ENCODE assay signal across 16 cellular contexts in genomic region chr7:1988533-1988930, GRCh38.
DNase-seq lines count a peak whose midpoint lies in the region; ATAC-seq and TF ChIP-seq lines count a peak whose summit lies in the region.
"Had no signal": no experiment of that assay in that cellular context is flagged by ENCODE, and none has a peak within 500 bp of the region (broad histone marks: within the 10 kb centered on the region; RNA-seq: fewer than 3 reads in every experiment).

No MANE protein-coding gene starts in this region.

- peak overlapping the region; percentile 1 for H3K27ac Mint-ChIP-seq in activated naive CD4-positive, alpha-beta T cell treated with anti-CD3 and anti-CD28 coated beads, Interleukin-2, amount 10 ng/mL, durations not matched to agents 7 days and 5 days
- peak overlapping the region in 6 of 8 donors; percentile 4 to 84 (median 17) for H3K27ac Mint-ChIP-seq in CD8-positive, alpha-beta memory T cell
- H3K27ac Mint-ChIP-seq in WTC11, result peak overlapping the region; percentile 63; the same call in 1 of the 2 replicates
- peak overlapping the region in 5 of 9 donors; percentile 25 to 87 (median 66) for H3K27ac Mint-ChIP-seq in naive thymus-derived CD4-positive, alpha-beta T cell
- H3K27ac Mint-ChIP-seq in activated T-helper 17 cell treated with anti-CD3 and anti-CD28 coated beads, Interleukin-2, amount 50 U/mL, for 72 hours, result no peak overlapping the region

- H3K4me1 ChIP-seq in CD8-positive, alpha-beta memory T cell (ENCODE audit: insufficient read depth, low read length), result peaks cover 35% of the 10 kb centered on the region
- H3K4me1 ChIP-seq in naive thymus-derived CD4-positive, alpha-beta T cell (ENCODE audit: control insufficient read depth in 2 of 2, insufficient read depth in 2 of 2, low read length in 2 of 2), result peaks cover 25 to 33% of the 10 kb centered on the region in 2 donors
- H3K4me1 ChIP-seq: A549 had no signal

- ATAC-seq in WTC11, result no peak
- no peak for ATAC-seq in naive thymus-derived CD4-positive, alpha-beta T cell
- no peak for ATAC-seq in HG03280 (IDR thresholded peaks at IDR 0.05; ENCODE audit: unreplicated experiment)
- ATAC-seq in HG03378 (IDR thresholded peaks at IDR 0.05; ENCODE audit: unreplicated experiment), result no peak
- no peak for ATAC-seq in activated T-helper 17 cell treated with anti-CD3 and anti-CD28 coated beads, Interleukin-2, amount 50 U/mL, for 72 hours (replicated peaks)
- ATAC-seq: Right ventricle myocardium inferior had no signal

- no peak for DNase-seq in activated naive CD4-positive, alpha-beta T cell treated with anti-CD3 and anti-CD28 coated beads, Interleukin-2, amount 10 ng/mL, durations not matched to agents 7 days and 5 days
- no peak for DNase-seq in activated naive CD4-positive, alpha-beta T cell treated with anti-CD3 and anti-CD28 coated beads, Interleukin-2, amount 50 U/mL, for 16 hours
- DNase-seq in CD8-positive, alpha-beta memory T cell, result no peak
- no peak for DNase-seq in WTC11 (ENCODE audit: low spot score)
- DNase-seq in naive thymus-derived CD4-positive, alpha-beta T cell, result no peak
- DNase-seq: DMS79 treated with DMSO at 0.1 percent for 48 hours; NCI-H1092 treated with DMSO at 0.1 percent for 48 hours; NCI-H1694 treated with DMSO at 0.1 percent for 48 hours; NK-92 treated with Interleukin-12 subunit alpha and Interleukin-12 subunit beta, amount 100 ng/mL, for 24 hours had no signal

- no peaks in the 10 kb centered on the region for H3K27me3 Mint-ChIP-seq in activated naive CD4-positive, alpha-beta T cell treated with anti-CD3 and anti-CD28 coated beads, Interleukin-2, amount 10 ng/mL, durations not matched to agents 7 days and 5 days
- no peaks in the 10 kb centered on the region for H3K27me3 Mint-ChIP-seq in CD8-positive, alpha-beta memory T cell
- H3K27me3 Mint-ChIP-seq in WTC11 (ENCODE audit: low read depth), result no peaks in the 10 kb centered on the region
- no peaks in the 10 kb centered on the region for H3K27me3 Mint-ChIP-seq in naive thymus-derived CD4-positive, alpha-beta T cell
- no peaks in the 10 kb centered on the region for H3K27me3 Mint-ChIP-seq in activated T-helper 17 cell treated with anti-CD3 and anti-CD28 coated beads, Interleukin-2, amount 50 U/mL, for 72 hours

- H3K4me3 Mint-ChIP-seq in activated naive CD4-positive, alpha-beta T cell treated with anti-CD3 and anti-CD28 coated beads, Interleukin-2, amount 10 ng/mL, durations not matched to agents 7 days and 5 days, result no peak overlapping the region
- peak overlapping the region in 1 of 7 donors; percentile 23 for H3K4me3 Mint-ChIP-seq in CD8-positive, alpha-beta memory T cell
- no peak overlapping the region for H3K4me3 Mint-ChIP-seq in WTC11
- no peak overlapping the region for H3K4me3 Mint-ChIP-seq in naive thymus-derived CD4-positive, alpha-beta T cell
- H3K4me3 Mint-ChIP-seq in activated T-helper 17 cell treated with anti-CD3 and anti-CD28 coated beads, Interleukin-2, amount 50 U/mL, for 72 hours, result no peak overlapping the region

- H3K4me1 Mint-ChIP-seq in activated naive CD4-positive, alpha-beta T cell treated with anti-CD3 and anti-CD28 coated beads, Interleukin-2, amount 10 ng/mL, durations not matched to agents 7 days and 5 days, result peaks cover 34% of the 10 kb centered on the region
- peaks cover 25 to 44% (median 31%) of the 10 kb centered on the region in 3 donors for H3K4me1 Mint-ChIP-seq in CD8-positive, alpha-beta memory T cell
- no peaks in the 10 kb centered on the region for H3K4me1 Mint-ChIP-seq in WTC11
- peaks cover 15 to 55% (median 38%) of the 10 kb centered on the region in 7 donors for H3K4me1 Mint-ChIP-seq in naive thymus-derived CD4-positive, alpha-beta T cell
- peaks cover 4% of the 10 kb centered on the region for H3K4me1 Mint-ChIP-seq in activated T-helper 17 cell treated with anti-CD3 and anti-CD28 coated beads, Interleukin-2, amount 50 U/mL, for 72 hours

- H3K4me3 ChIP-seq in CD8-positive, alpha-beta memory T cell (ENCODE audit: low read length), result no peak overlapping the region
- H3K4me3 ChIP-seq in naive thymus-derived CD4-positive, alpha-beta T cell (ENCODE audit: low read length), result no peak overlapping the region
- H3K4me3 ChIP-seq: A549; BLaER1 treated with 17β-estradiol and CSF1 and Interleukin-3, amounts not matched to agents 10 nM and 100 nM had no signal

- H3K36me3 ChIP-seq in CD8-positive, alpha-beta memory T cell (ENCODE audit: insufficient read depth, low read length), result no peaks in the 10 kb centered on the region
- no peaks in the 10 kb centered on the region for H3K36me3 ChIP-seq in naive thymus-derived CD4-positive, alpha-beta T cell (ENCODE audit: control insufficient read depth in 2 of 3, insufficient read depth in 3 of 3, low read length in 3 of 3)

- intact Hi-C loops in naive thymus-derived CD4-positive, alpha-beta T cell (cut with micrococcal nuclease), result loop anchor here (5.0 kb wide), 2 partner anchors 44 to 66 kb away; no protein-coding TSS in a partner anchor

- H3K27ac ChIP-seq in CD8-positive, alpha-beta memory T cell (ENCODE audit: low read depth, low read length), result no peak overlapping the region
- no peak overlapping the region for H3K27ac ChIP-seq in naive thymus-derived CD4-positive, alpha-beta T cell (ENCODE audit: low read depth, low read length)
- H3K27ac ChIP-seq: A549, HL-60 had no signal

- peaks cover 17% of the 10 kb centered on the region for H3K36me3 Mint-ChIP-seq in activated naive CD4-positive, alpha-beta T cell treated with anti-CD3 and anti-CD28 coated beads, Interleukin-2, amount 10 ng/mL, durations not matched to agents 7 days and 5 days
- H3K36me3 Mint-ChIP-seq in CD8-positive, alpha-beta memory T cell, result peaks cover 0 to 1% (median 0%) of the 10 kb centered on the region in 3 donors
- H3K36me3 Mint-ChIP-seq in WTC11, result no peaks in the 10 kb centered on the region
- peaks cover 3 to 8% (median 5%) of the 10 kb centered on the region in 5 donors for H3K36me3 Mint-ChIP-seq in naive thymus-derived CD4-positive, alpha-beta T cell
- peaks cover 6% of the 10 kb centered on the region for H3K36me3 Mint-ChIP-seq in activated T-helper 17 cell treated with anti-CD3 and anti-CD28 coated beads, Interleukin-2, amount 50 U/mL, for 72 hours (ENCODE audit: low read depth)

- H3K27me3 ChIP-seq in CD8-positive, alpha-beta memory T cell (ENCODE audit: insufficient read depth, low read length, poor library complexity, severe bottlenecking), result no peaks in the 10 kb centered on the region
- no peaks in the 10 kb centered on the region for H3K27me3 ChIP-seq in naive thymus-derived CD4-positive, alpha-beta T cell (ENCODE audit: control insufficient read depth in 2 of 2, insufficient read depth in 2 of 2, low read length in 2 of 2)

- H3K9me3 Mint-ChIP-seq in activated naive CD4-positive, alpha-beta T cell treated with anti-CD3 and anti-CD28 coated beads, Interleukin-2, amount 10 ng/mL, durations not matched to agents 7 days and 5 days, result no peaks in the 10 kb centered on the region
- H3K9me3 Mint-ChIP-seq in CD8-positive, alpha-beta memory T cell, result no peaks in the 10 kb centered on the region
- no peaks in the 10 kb centered on the region for H3K9me3 Mint-ChIP-seq in WTC11
- no peaks in the 10 kb centered on the region for H3K9me3 Mint-ChIP-seq in naive thymus-derived CD4-positive, alpha-beta T cell
- H3K9me3 Mint-ChIP-seq in activated T-helper 17 cell treated with anti-CD3 and anti-CD28 coated beads, Interleukin-2, amount 50 U/mL, for 72 hours, result no peaks in the 10 kb centered on the region

- CTCF ChIA-PET in activated naive CD4-positive, alpha-beta T cell treated with anti-CD3 and anti-CD28 coated beads, Interleukin-2, amount 10 ng/mL, durations not matched to agents 7 days and 5 days (lab: Charles Lee), result no interaction called here
- CTCF ChIA-PET in CD8-positive, alpha-beta memory T cell (lab: Charles Lee), result no interaction called here
- CTCF ChIA-PET in WTC11 (lab: Charles Lee), result no interaction called here
- CTCF ChIA-PET in naive thymus-derived CD4-positive, alpha-beta T cell (lab: Charles Lee), result no interaction called here

- H3K9me3 ChIP-seq in CD8-positive, alpha-beta memory T cell (ENCODE audit: low read length), result no peaks in the 10 kb centered on the region
- H3K9me3 ChIP-seq in naive thymus-derived CD4-positive, alpha-beta T cell (ENCODE audit: control insufficient read depth in 2 of 3, low read length in 3 of 3), result no peaks in the 10 kb centered on the region
- H3K9me3 ChIP-seq: A549; BLaER1 treated with 17β-estradiol and CSF1 and Interleukin-3, amounts not matched to agents 10 nM and 100 nM had no signal

- no peak for TF ChIP-seq CTCF in WTC11 (IDR thresholded peaks at IDR 0.05)

- POLR2A ChIA-PET in CD8-positive, alpha-beta memory T cell (lab: Charles Lee), result no interaction called here
- POLR2A ChIA-PET in WTC11 (lab: Charles Lee), result no interaction called here
- POLR2A ChIA-PET in naive thymus-derived CD4-positive, alpha-beta T cell (lab: Charles Lee), result no interaction called here

TF ChIP-seq in WTC11, 78 proteins besides CTCF, POLR2A, EP300 and RAD21 (continues in another document):
- TF ChIP-seq ETV6 (CRISPR knock-in tag; IDR thresholded peaks at IDR 0.05), result no peak
- no peak for TF ChIP-seq OVOL2 (CRISPR knock-in tag; IDR thresholded peaks at IDR 0.05; ENCODE audit: borderline replicate concordance)
- no peak for TF ChIP-seq NFYB (CRISPR knock-in tag; conservative IDR thresholded peaks at IDR 0.05; ENCODE audit: low read depth)
- TF ChIP-seq USF2 (CRISPR knock-in tag; IDR thresholded peaks at IDR 0.05), result no peak
- TF ChIP-seq ATF6 (CRISPR knock-in tag; IDR thresholded peaks at IDR 0.05), result no peak
- no peak for TF ChIP-seq ZNF423 (CRISPR knock-in tag; IDR thresholded peaks at IDR 0.05)
